In the genomic region with DNA sequence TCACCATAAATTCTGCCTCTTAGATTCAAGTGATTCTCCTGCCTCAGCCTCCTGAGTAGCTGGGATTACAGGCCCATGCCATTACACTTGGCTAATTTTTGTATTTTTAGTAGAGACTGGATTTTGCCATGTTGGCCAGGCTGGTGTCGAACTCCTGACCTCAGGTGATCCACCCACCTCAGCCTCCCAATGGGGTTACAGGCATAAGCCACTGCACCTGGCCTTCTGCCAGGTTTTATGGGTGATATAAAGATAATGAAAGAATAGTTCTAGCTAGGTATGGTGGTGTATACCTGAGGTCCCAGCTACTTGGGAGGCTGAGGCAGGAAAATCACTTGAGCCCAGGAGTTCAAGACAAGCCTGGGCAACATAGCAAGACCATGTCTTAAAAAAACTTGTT, we compare ENCODE assay signal across 1 cellular context. TPM values are rescaled to one million over a fixed set of nuclear protein-coding genes. Genes with fewer than 3 reads are reported as not detected.
"Had no signal": no experiment of that assay in that cellular context is flagged by ENCODE, and none has a peak within 500 bp of the region (broad histone marks: within the 10 kb centered on the region; RNA-seq: fewer than 3 reads in every experiment).

No MANE protein-coding gene starts in this region.

RNA-seq across cellular contexts. Expression of gene VASH2, which starts 14.7 kb away (rescaled TPM):
- total RNA-seq: MCF 10A had no signal
